ENCODE assay signal across 7 cellular contexts in the genomic region with DNA sequence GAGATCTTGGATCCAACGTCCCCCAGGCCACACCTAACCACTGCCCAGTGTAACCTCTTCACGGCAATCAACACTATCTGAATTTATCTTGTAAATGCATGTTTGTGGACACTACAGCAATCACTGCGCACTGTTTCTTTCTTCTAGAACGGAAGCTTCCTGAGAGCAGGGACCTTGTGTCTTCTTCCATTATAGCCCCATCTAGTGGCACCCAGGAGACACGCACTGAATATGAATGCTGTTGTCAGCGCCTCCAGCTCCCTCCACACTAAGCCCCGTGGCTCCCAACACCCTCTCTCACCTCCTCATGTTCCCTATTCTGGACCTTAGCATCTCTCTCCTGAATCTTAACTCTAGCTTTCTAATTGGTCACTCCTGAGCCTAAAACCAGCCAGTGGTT.
DNase-seq lines count a peak whose midpoint lies in the region; ATAC-seq and TF ChIP-seq lines count a peak whose summit lies in the region.

No MANE protein-coding gene starts in this region.

- H3K27me3 Mint-ChIP-seq in neural crest cell (ENCODE audit: low read depth) = no peaks in the 10 kb centered on the region
- no peaks in the 10 kb centered on the region for H3K27me3 Mint-ChIP-seq in stimulated activated memory B cell treated with anti-CD40 and anti-IgM and Interleukin-4, amounts not matched to agents 10 μg/mL and 1 μg/mL and 100 μg/mL, for 72 hours

- H3K36me3 Mint-ChIP-seq in neural crest cell (ENCODE audit: low read depth) = peaks cover 27% of the 10 kb centered on the region
- peaks cover 67% of the 10 kb centered on the region for H3K36me3 Mint-ChIP-seq in stimulated activated memory B cell treated with anti-CD40 and anti-IgM and Interleukin-4, amounts not matched to agents 10 μg/mL and 1 μg/mL and 100 μg/mL, for 72 hours

- no peak overlapping the region for H3K4me3 ChIP-seq in cardiac fibroblast (replicated peaks in 1 of 2; ENCODE audit: low read depth in 2 of 2, low read length in 2 of 2)

- ATAC-seq in stimulated activated memory B cell treated with anti-CD40 and anti-IgM and Interleukin-4, amounts not matched to agents 10 μg/mL and 1 μg/mL and 100 μg/mL, for 72 hours = no peak

- TF ChIP-seq CTCF in cardiac fibroblast (IDR thresholded peaks at IDR 0.05; ENCODE audit: low read depth, low read length) (peak; percentile 48), neural crest cell (conservative IDR thresholded peaks at IDR 0.05) (peak; percentile 50)

- peaks cover 38% of the 10 kb centered on the region for H3K4me1 Mint-ChIP-seq in neural crest cell
- H3K4me1 Mint-ChIP-seq in stimulated activated memory B cell treated with anti-CD40 and anti-IgM and Interleukin-4, amounts not matched to agents 10 μg/mL and 1 μg/mL and 100 μg/mL, for 72 hours = no peaks in the 10 kb centered on the region

- H3K9me3 Mint-ChIP-seq in neural crest cell = no peaks in the 10 kb centered on the region
- H3K9me3 Mint-ChIP-seq in stimulated activated memory B cell treated with anti-CD40 and anti-IgM and Interleukin-4, amounts not matched to agents 10 μg/mL and 1 μg/mL and 100 μg/mL, for 72 hours = no peaks in the 10 kb centered on the region

- DNase-seq in ELF-1 (ENCODE audit: low read depth, low spot score) = peak; percentile 72
- DNase-seq in KG1 (lab: John Stamatoyannopoulos, UW) = peak; percentile 36
- DNase-seq in cardiac fibroblast (ENCODE audit: low read depth in 2 of 2) = peak; percentile 17 to 21
- no peak for DNase-seq in neural crest cell (ENCODE audit: low read depth, low spot score)
- DNase-seq in cerebellar nuclear complex (lab: John Stamatoyannopoulos, UW) = no peak
- DNase-seq in head of caudate nucleus = no peak

- H3K27ac Mint-ChIP-seq in neural crest cell (ENCODE audit: unreplicated experiment) = no peak overlapping the region
- H3K27ac Mint-ChIP-seq in stimulated activated memory B cell treated with anti-CD40 and anti-IgM and Interleukin-4, amounts not matched to agents 10 μg/mL and 1 μg/mL and 100 μg/mL, for 72 hours = no peak overlapping the region

- intact Hi-C loops in head of caudate nucleus (cut with DNase I) = no loop called here

- H3K4me3 Mint-ChIP-seq in neural crest cell = no peak overlapping the region
- no peak overlapping the region for H3K4me3 Mint-ChIP-seq in stimulated activated memory B cell treated with anti-CD40 and anti-IgM and Interleukin-4, amounts not matched to agents 10 μg/mL and 1 μg/mL and 100 μg/mL, for 72 hours

Comparison
In these comparisons a context has a peak if more than half of its experiments do, and no peak if none do; other contexts are left out.
1. DNase-seq: peak in ELF-1 (single experiment), KG1 (single experiment) and cardiac fibroblast (2 of 2); none in neural crest cell (single experiment), cerebellar nuclear complex (0 of 2) and head of caudate nucleus (0 of 42).